22 cellular contexts compared by ENCODE assay signal in genomic region chr11:70020336-70021214, GRCh38. TPM values are rescaled to one million over a fixed set of nuclear protein-coding genes. Genes with fewer than 3 reads are reported as not detected.
DNase-seq lines count a peak whose midpoint lies in the region; ATAC-seq and TF ChIP-seq lines count a peak whose summit lies in the region.
"Had no signal": no experiment of that assay in that cellular context is flagged by ENCODE, and none has a peak within 500 bp of the region (broad histone marks: within the 10 kb centered on the region; RNA-seq: fewer than 3 reads in every experiment).

No MANE protein-coding gene starts in this region.

- H3K9ac ChIP-seq in HCT116 (ENCODE audit: low read length) (no peak overlapping the region), smooth muscle cell (ENCODE audit: low read depth) (peak overlapping the region; percentile 91)
- H3K9ac ChIP-seq: neural progenitor cell, SK-N-SH had no signal

- ATAC-seq in HCT116 = no peak
- ATAC-seq in left ventricle myocardium superior = peak; percentile 81

- POLR2A ChIA-PET in HCT116 (lab: Charles Lee) = no interaction called here

- H3K27me3 ChIP-seq in HCT116 (ENCODE audit: insufficient read depth, low read length) (no peaks in the 10 kb centered on the region), brain microvascular endothelial cell (replicated peaks) (no peaks in the 10 kb centered on the region), smooth muscle cell (ENCODE audit: low read depth) (no peaks in the 10 kb centered on the region)
- H3K27me3 ChIP-seq: adrenal gland, hepatocyte, neural progenitor cell, uterus had no signal

- no peak overlapping the region for H2AFZ ChIP-seq in HCT116 (ENCODE audit: low read depth, low read length, poor library complexity, severe bottlenecking)
- no peak overlapping the region for H2AFZ ChIP-seq in smooth muscle cell (ENCODE audit: low read depth)
- H2AFZ ChIP-seq: hepatocyte, neural progenitor cell had no signal

- CTCF ChIA-PET in HCT116 (lab: Charles Lee) = no interaction called here

- H3K4me2 ChIP-seq in HCT116 (ENCODE audit: low read length) (peak overlapping the region; percentile 5; the same call in 1 of the 2 replicates), smooth muscle cell (peak overlapping the region; percentile 61)
- H3K4me2 ChIP-seq: hepatocyte, neural progenitor cell, SK-N-SH had no signal

- WGBS in smooth muscle cell (ENCODE audit: low lambda C conversion rate) = 73% methylated on average over 24 of the region's 24 CpGs

- no peaks in the 10 kb centered on the region for H3F3A ChIP-seq in smooth muscle cell (ENCODE audit: low read depth)

- H3K79me2 ChIP-seq in HCT116 (ENCODE audit: insufficient read depth, low read length) (no peaks in the 10 kb centered on the region), smooth muscle cell (ENCODE audit: low read depth) (no peaks in the 10 kb centered on the region)
- H3K79me2 ChIP-seq: hepatocyte had no signal

- BruUV-seq in HCT116 (replicated peaks; lab: Mats Ljungman, UMichigan) = no TSS peak

- H3K27ac ChIP-seq in HCT116 (ENCODE audit: low read depth, low read length) = 0 out of 2 replicates have a peak overlapping the region, but pooled peaks have one; percentile 9
- no peak overlapping the region for H3K27ac ChIP-seq in brain microvascular endothelial cell
- peak overlapping the region; percentile 99 for H3K27ac ChIP-seq in smooth muscle cell (ENCODE audit: low read depth)
- H3K27ac ChIP-seq: adrenal gland, hepatocyte, neural progenitor cell, stomach, uterus had no signal

- peaks cover 20 to 41% of the 10 kb centered on the region in 2 experiments for H3K4me1 ChIP-seq in HCT116 (ENCODE audit: control insufficient read depth in 1 of 2, insufficient read depth in 2 of 2, low read length in 2 of 2)
- peaks cover 5% of the 10 kb centered on the region for H3K4me1 ChIP-seq in smooth muscle cell (ENCODE audit: low read depth)
- H3K4me1 ChIP-seq: adrenal gland, neural progenitor cell, stomach, uterus had no signal

- H4K20me1 ChIP-seq in HCT116 (ENCODE audit: insufficient read depth) (no peaks in the 10 kb centered on the region), smooth muscle cell (ENCODE audit: low read depth) (no peaks in the 10 kb centered on the region)

- TF ChIP-seq CTCF in HCT116 (IDR thresholded peaks at IDR 0.05 in 2 of 3, conservative IDR thresholded peaks at IDR 0.05 in 1 of 3; ENCODE audit: borderline replicate concordance in 1 of 3, insufficient read depth in 1 of 3, low read depth in 2 of 3, low read length in 2 of 3) (no peak), brain microvascular endothelial cell (IDR thresholded peaks at IDR 0.05; ENCODE audit: low read depth, low read length, missing control alignments) (no peak), smooth muscle cell (IDR thresholded peaks at IDR 0.05; ENCODE audit: borderline replicate concordance, insufficient read depth, poor library complexity, severe bottlenecking) (no peak)

- RAD21 ChIA-PET in HCT116 (lab: Charles Lee; ENCODE audit: low non-redundant PET in 1 of 2, low total read pairs in 2 of 2, uncharacterized antibody in 2 of 2, unreplicated experiment in 2 of 2) = no interaction called here

- in situ Hi-C loops in brain microvascular endothelial cell (cut with HindIII; ENCODE audit: low pct_ligation_motif_present, low sequenced_read_pairs) = no loop called here

- no peaks in the 10 kb centered on the region for H3K9me2 ChIP-seq in HCT116 (ENCODE audit: insufficient read depth)
- H3K9me2 ChIP-seq: SK-N-SH had no signal

- H3K9me3 ChIP-seq in HCT116 (ENCODE audit: control insufficient read depth in 1 of 2, insufficient read depth in 1 of 2, low read depth in 1 of 2, low read length in 2 of 2) (no peaks in the 10 kb centered on the region; a peak in 1 of 4 replicates), smooth muscle cell (replicated peaks; ENCODE audit: low read depth) (no peaks in the 10 kb centered on the region)
- H3K9me3 ChIP-seq: adrenal gland, SK-N-SH, uterus had no signal

- H3K36me3 ChIP-seq in HCT116 (ENCODE audit: control insufficient read depth in 1 of 2, insufficient read depth in 2 of 2, low read length in 2 of 2) = no peaks in the 10 kb centered on the region
- no peaks in the 10 kb centered on the region for H3K36me3 ChIP-seq in brain microvascular endothelial cell (replicated peaks)
- no peaks in the 10 kb centered on the region for H3K36me3 ChIP-seq in smooth muscle cell (ENCODE audit: low read depth)
- H3K36me3 ChIP-seq: adrenal gland, neural progenitor cell, stomach, uterus had no signal

- no peak for TF ChIP-seq POLR2A in HCT116 (IDR thresholded peaks at IDR 0.05; ENCODE audit: borderline replicate concordance, extremely low read depth, insufficient read depth, insufficient read length)

- no peak for DNase-seq in HCT116 (ENCODE audit: low read depth, low spot score)
- DNase-seq in brain microvascular endothelial cell = peak; percentile 28
- peak; percentile 52 for DNase-seq in left ventricle myocardium superior
- no peak for DNase-seq in smooth muscle cell (lab: John Stamatoyannopoulos, UW; ENCODE audit: unreplicated experiment)
- DNase-seq in UCSD-AML1 (lab: John Stamatoyannopoulos, UW; ENCODE audit: unreplicated experiment) = no peak
- no peak for DNase-seq in stimulated activated CD4-positive, alpha-beta T cell treated with anti-CD3 and anti-CD28 coated beads, Interleukin-4, amount 100 ng/mL, for 4 hours
- no peak for DNase-seq in stimulated activated CD4-positive, alpha-beta T cell treated with anti-CD3 and anti-CD28 coated beads, Interleukin-4, amount 100 ng/mL, for 24 hours
- DNase-seq in NCI-H1694 treated with DMSO at 0.1 percent for 48 hours (lab: John Stamatoyannopoulos, UW) = no peak
- DNase-seq: activated CD4-positive, alpha-beta T cell treated with anti-CD3 and anti-CD28 coated beads for 1 hour; adrenal gland; DMS79; effector memory CD4-positive, alpha-beta T cell; H7; kidney; NCI-H2081; SK-N-SH; stomach; T1000; uterus had no signal

- intact Hi-C loops in HCT116 (cut with micrococcal nuclease) (no loop called here), left ventricle myocardium superior (cut with micrococcal nuclease) (no loop called here)

- no peak for TF ChIP-seq RAD21 in HCT116 (IDR thresholded peaks at IDR 0.05; ENCODE audit: low read depth)

- H3K4me3 ChIP-seq in HCT116 (replicated peaks in 1 of 2; ENCODE audit: low read depth in 1 of 2, low read length in 2 of 2) = no peak overlapping the region
- H3K4me3 ChIP-seq in brain microvascular endothelial cell (ENCODE audit: low read depth, low read length) = no peak overlapping the region
- no peak overlapping the region for H3K4me3 ChIP-seq in smooth muscle cell
- H3K4me3 ChIP-seq: adrenal gland, hepatocyte, neural progenitor cell, stomach, uterus had no signal

TF ChIP-seq in HCT116, 20 proteins besides CTCF, POLR2A, EP300 and RAD21 (continues in another document):
- TF ChIP-seq FOSL1 (IDR thresholded peaks at IDR 0.05; ENCODE audit: low read depth) (no peak), REST (IDR thresholded peaks at IDR 0.05; ENCODE audit: low read depth) (no peak), ATF3 (IDR thresholded peaks at IDR 0.05) (no peak), EZH2 (IDR thresholded peaks at IDR 0.05) (no peak), TCF7L2 (IDR thresholded peaks at IDR 0.05; ENCODE audit: borderline replicate concordance, extremely low read depth, insufficient read depth, insufficient read length) (no peak), SIN3A (IDR thresholded peaks at IDR 0.05; ENCODE audit: low read depth) (no peak), CEBPB (IDR thresholded peaks at IDR 0.05; ENCODE audit: low read depth) (no peak)

RNA-seq across cellular contexts. Expression of gene ANO1, which starts 57.5 kb away (rescaled TPM):
- total RNA-seq in HCT116 (2021; ENCODE audit: unreplicated experiment) = 41.7 TPM
- 49.9 and 53.5 TPM in 2 replicates for polyA plus RNA-seq in HCT116 (2012)
- 6.8 TPM for total RNA-seq in left ventricle myocardium superior
- 93.4 and 107 TPM in 2 replicates for total RNA-seq in smooth muscle cell
- polyA plus RNA-seq in smooth muscle cell = 94.8 and 133 TPM in 2 replicates
- polyA plus RNA-seq: IgD-negative memory B cell, SK-N-SH had no signal

Comparison
In these comparisons a context has a peak if more than half of its experiments do, and no peak if none do; other contexts are left out.
1. DNase-seq: peak in brain microvascular endothelial cell (single experiment) and left ventricle myocardium superior (single experiment); none in HCT116 (single experiment), smooth muscle cell (single experiment), UCSD-AML1 (single experiment), stimulated activated CD4-positive, alpha-beta T cell treated with anti-CD3 and anti-CD28 coated beads, Interleukin-4, amount 100 ng/mL, for 4 hours (0 of 2), stimulated activated CD4-positive, alpha-beta T cell treated with anti-CD3 and anti-CD28 coated beads, Interleukin-4, amount 100 ng/mL, for 24 hours (single experiment) and NCI-H1694 treated with DMSO at 0.1 percent for 48 hours (single experiment).